8 cellular contexts compared by ENCODE assay signal in genomic region chr1:42925132-42925769, GRCh38. TPM values are rescaled to one million over a fixed set of nuclear protein-coding genes. Genes with fewer than 3 reads are reported as not detected.
A peak's percentile ranks its signal among the peaks of the same experiment; 100 is the strongest.
DNase-seq lines count a peak whose midpoint lies in the region; ATAC-seq and TF ChIP-seq lines count a peak whose summit lies in the region.

No MANE protein-coding gene starts in this region.

- no peak for DNase-seq in activated CD8-positive, alpha-beta memory T cell treated with anti-CD3 and anti-CD28 coated beads, Interleukin-2, amount 10 ng/mL, durations not matched to agents 7 days and 5 days
- no peak for DNase-seq in activated CD8-positive, alpha-beta memory T cell treated with anti-CD3 and anti-CD28 coated beads for 24 hours
- DNase-seq in T-helper 2 cell treated with Interferon-gamma antibody and Interleukin-4, amounts not matched to agents 5 μg/mL and 100 μg/mL, for 36 hours (ENCODE audit: low spot score): no peak
- no peak for DNase-seq in glutamatergic neuron

- no peaks in the 10 kb centered on the region for H3K27me3 ChIP-seq in stomach smooth muscle (ENCODE audit: control insufficient read depth in 1 of 2, insufficient read depth in 2 of 2, low read length in 2 of 2)

- H3K4me3 ChIP-seq in stomach smooth muscle (ENCODE audit: low read length in 2 of 2): peak overlapping the region; percentile 38 to 92

- H3K36me3 ChIP-seq in stomach smooth muscle (ENCODE audit: control insufficient read depth in 2 of 2, insufficient read depth in 2 of 2, low read length in 2 of 2): peaks cover 19 to 29% of the 10 kb centered on the region in 2 donors

- H3K36me3 Mint-ChIP-seq in activated CD8-positive, alpha-beta memory T cell treated with anti-CD3 and anti-CD28 coated beads, Interleukin-2, amount 10 ng/mL, durations not matched to agents 7 days and 5 days: peaks cover 45% of the 10 kb centered on the region
- H3K36me3 Mint-ChIP-seq in T-helper 2 cell treated with Interferon-gamma antibody and Interleukin-4, amounts not matched to agents 5 μg/mL and 100 μg/mL, for 36 hours (ENCODE audit: low read depth): peaks cover 49% of the 10 kb centered on the region
- H3K36me3 Mint-ChIP-seq in glutamatergic neuron (ENCODE audit: unreplicated experiment): peaks cover 6% of the 10 kb centered on the region

- no peak for ATAC-seq in activated CD8-positive, alpha-beta memory T cell treated with anti-CD3 and anti-CD28 coated beads, Interleukin-2, amount 10 ng/mL, durations not matched to agents 7 days and 5 days
- no peak for ATAC-seq in GM21423 (IDR thresholded peaks at IDR 0.05; ENCODE audit: unreplicated experiment)
- no peak for ATAC-seq in GM18511 (IDR thresholded peaks at IDR 0.05; ENCODE audit: unreplicated experiment)
- ATAC-seq in HG03342 (IDR thresholded peaks at IDR 0.05; ENCODE audit: unreplicated experiment): no peak

- peak overlapping the region; percentile 86 for H3K4me3 Mint-ChIP-seq in activated CD8-positive, alpha-beta memory T cell treated with anti-CD3 and anti-CD28 coated beads, Interleukin-2, amount 10 ng/mL, durations not matched to agents 7 days and 5 days
- peak overlapping the region; percentile 88 for H3K4me3 Mint-ChIP-seq in T-helper 2 cell treated with Interferon-gamma antibody and Interleukin-4, amounts not matched to agents 5 μg/mL and 100 μg/mL, for 36 hours
- peak overlapping the region; percentile 92 for H3K4me3 Mint-ChIP-seq in glutamatergic neuron (ENCODE audit: unreplicated experiment)

- no peaks in the 10 kb centered on the region for H3K27me3 Mint-ChIP-seq in activated CD8-positive, alpha-beta memory T cell treated with anti-CD3 and anti-CD28 coated beads, Interleukin-2, amount 10 ng/mL, durations not matched to agents 7 days and 5 days
- H3K27me3 Mint-ChIP-seq in T-helper 2 cell treated with Interferon-gamma antibody and Interleukin-4, amounts not matched to agents 5 μg/mL and 100 μg/mL, for 36 hours (ENCODE audit: low read depth): no peaks in the 10 kb centered on the region
- peaks cover 13% of the 10 kb centered on the region for H3K27me3 Mint-ChIP-seq in glutamatergic neuron (ENCODE audit: unreplicated experiment)

- no peaks in the 10 kb centered on the region for H3K9me3 Mint-ChIP-seq in activated CD8-positive, alpha-beta memory T cell treated with anti-CD3 and anti-CD28 coated beads, Interleukin-2, amount 10 ng/mL, durations not matched to agents 7 days and 5 days (ENCODE audit: low read depth)
- H3K9me3 Mint-ChIP-seq in T-helper 2 cell treated with Interferon-gamma antibody and Interleukin-4, amounts not matched to agents 5 μg/mL and 100 μg/mL, for 36 hours: no peaks in the 10 kb centered on the region
- peaks cover 5% of the 10 kb centered on the region for H3K9me3 Mint-ChIP-seq in glutamatergic neuron (ENCODE audit: unreplicated experiment)

- H3K27ac ChIP-seq in stomach smooth muscle (ENCODE audit: low read length): peak overlapping the region; percentile 46

- peaks cover 58% of the 10 kb centered on the region for H3K4me1 Mint-ChIP-seq in activated CD8-positive, alpha-beta memory T cell treated with anti-CD3 and anti-CD28 coated beads, Interleukin-2, amount 10 ng/mL, durations not matched to agents 7 days and 5 days
- peaks cover 42% of the 10 kb centered on the region for H3K4me1 Mint-ChIP-seq in T-helper 2 cell treated with Interferon-gamma antibody and Interleukin-4, amounts not matched to agents 5 μg/mL and 100 μg/mL, for 36 hours (ENCODE audit: low read depth)
- H3K4me1 Mint-ChIP-seq in glutamatergic neuron (ENCODE audit: low read depth, unreplicated experiment): peaks cover 12% of the 10 kb centered on the region

- peaks cover 7% of the 10 kb centered on the region for H3K4me1 ChIP-seq in stomach smooth muscle (ENCODE audit: control insufficient read depth, insufficient read depth, low read length)

- peak overlapping the region; percentile 21 to 94 for H3K9ac ChIP-seq in stomach smooth muscle (ENCODE audit: low read length in 2 of 2)

- TF ChIP-seq CTCF in glutamatergic neuron (IDR thresholded peaks at IDR 0.05; ENCODE audit: partially characterized antibody, unreplicated experiment): no peak

- no peaks in the 10 kb centered on the region for H3K9me3 ChIP-seq in stomach smooth muscle (ENCODE audit: control insufficient read depth in 2 of 2, low read length in 2 of 2)

- peak overlapping the region; percentile 88 for H3K27ac Mint-ChIP-seq in activated CD8-positive, alpha-beta memory T cell treated with anti-CD3 and anti-CD28 coated beads, Interleukin-2, amount 10 ng/mL, durations not matched to agents 7 days and 5 days
- peak overlapping the region; percentile 95 for H3K27ac Mint-ChIP-seq in T-helper 2 cell treated with Interferon-gamma antibody and Interleukin-4, amounts not matched to agents 5 μg/mL and 100 μg/mL, for 36 hours
- peak overlapping the region; percentile 97 for H3K27ac Mint-ChIP-seq in glutamatergic neuron (ENCODE audit: unreplicated experiment)

- CTCF ChIA-PET in activated CD8-positive, alpha-beta memory T cell treated with anti-CD3 and anti-CD28 coated beads, Interleukin-2, amount 10 ng/mL, durations not matched to agents 7 days and 5 days (lab: Charles Lee): interaction anchor here (0.8 to 8.5 kb wide), 9 partner anchors 10 to 158 kb away, joined by 3 to 172 read pairs (median 8); partner anchors contain the start of genes C1orf50 and P3H1

RNA-seq across cellular contexts. Expression of gene SLC2A1, which starts 33.4 kb away (rescaled TPM):
- total RNA-seq in activated CD8-positive, alpha-beta memory T cell treated with anti-CD3 and anti-CD28 coated beads, Interleukin-2, amount 10 ng/mL, durations not matched to agents 7 days and 5 days: 100 to 1,000 TPM; 113 to 140 TPM
- total RNA-seq in glutamatergic neuron (ENCODE audit: unreplicated experiment): 25.0 TPM
